In genomic region chr12:121626853-121627623, GRCh38 we compare ENCODE assay signal across 8 cellular contexts. TPM values are rescaled to one million over a fixed set of nuclear protein-coding genes. Genes with fewer than 3 reads are reported as not detected.
A peak's percentile ranks its signal among the peaks of the same experiment; 100 is the strongest.
DNase-seq lines count a peak whose midpoint lies in the region; ATAC-seq and TF ChIP-seq lines count a peak whose summit lies in the region.

No MANE protein-coding gene starts in this region.

- POLR2A ChIA-PET in AG04450 (lab: Yijun Ruan, JAX), result interaction anchor here (0.5 to 1.5 kb wide), 11 partner anchors 9 to 176 kb away, joined by 3 to 8 read pairs (median 4); no protein-coding TSS in a partner anchor

- CTCF ChIA-PET in AG04450 (lab: Charles Lee), result interaction anchor here (0.6 to 5.5 kb wide), 10 partner anchors 9 to 132 kb away, joined by 3 to 60 read pairs (median 6); partner anchors contain the start of gene MORN3

- ATAC-seq in GM18520 (IDR thresholded peaks at IDR 0.05; ENCODE audit: unreplicated experiment) (peak; percentile 17), HG03045 (IDR thresholded peaks at IDR 0.05; ENCODE audit: unreplicated experiment) (peak; percentile 34)

- H3K27ac ChIP-seq in AG04450 (ENCODE audit: low read depth, low read length) (peak overlapping the region; percentile 68), mucosa of rectum (ENCODE audit: low read depth in 2 of 2, low read length in 2 of 2) (peak overlapping the region; percentile 92 to 94)

- DNase-seq in AG04450 (ENCODE audit: low read depth, low spot score), result no peak
- DNase-seq in NCI-H748 treated with DMSO at 0.1 percent for 48 hours (lab: John Stamatoyannopoulos, UW), result peak; percentile 23
- peak; percentile 89 for DNase-seq in activated CD8-positive, alpha-beta memory T cell treated with anti-CD3 and anti-CD28 coated beads, Interleukin-2, amount 50 U/mL, for 4 hours
- peak; percentile 50 for DNase-seq in epidermal melanocyte (ENCODE audit: insufficient read length, low spot score)
- peak; percentile 79 to 82 for DNase-seq in stimulated activated CD8-positive, alpha-beta memory T cell treated with anti-CD3 and anti-CD28 coated beads, Interleukin-7, amount 100 ng/mL, for 1 hour (ENCODE audit: low read depth in 2 of 2)

- TF ChIP-seq CTCF in AG04450 (IDR thresholded peaks at IDR 0.05; ENCODE audit: low read depth, low read length), result peak; percentile 31

- H3K9me3 ChIP-seq in AG04450 (ENCODE audit: control insufficient read depth, insufficient read depth, low read length) (no peaks in the 10 kb centered on the region; the same call in 1 of the 2 replicates), mucosa of rectum (ENCODE audit: control insufficient read depth in 2 of 2, low read length in 2 of 2) (no peaks in the 10 kb centered on the region)

- H3K27me3 ChIP-seq in AG04450 (ENCODE audit: control insufficient read depth, insufficient read depth, low read length), result no peaks in the 10 kb centered on the region
- H3K27me3 ChIP-seq in mucosa of rectum (ENCODE audit: control insufficient read depth in 2 of 2, insufficient read depth in 2 of 2, low read length in 2 of 2), result no peaks in the 10 kb centered on the region

- H3K4me3 ChIP-seq in AG04450 (ENCODE audit: low read depth, low read length) (peak overlapping the region; percentile 70), mucosa of rectum (ENCODE audit: low read length in 2 of 2) (peak overlapping the region; percentile 83 to 89)

- peaks cover 18 to 22% of the 10 kb centered on the region in 2 donors for H3K4me1 ChIP-seq in mucosa of rectum (ENCODE audit: control insufficient read depth in 2 of 2, insufficient read depth in 2 of 2, low read length in 2 of 2)

- peak overlapping the region; percentile 73 to 87 for H3K9ac ChIP-seq in mucosa of rectum (ENCODE audit: low read depth in 1 of 2, low read length in 2 of 2)

- H3K36me3 ChIP-seq in mucosa of rectum (ENCODE audit: control insufficient read depth in 2 of 2, insufficient read depth in 2 of 2, low read length in 2 of 2), result no peaks in the 10 kb centered on the region

RNA-seq across cellular contexts. Expression of gene ORAI1, which starts 0.7 kb away (rescaled TPM):
- 13.6 and 19.0 TPM in 2 replicates for polyA plus RNA-seq in AG04450 (2011; rRNA removed)
- polyA minus RNA-seq in AG04450 (2011; rRNA and poly(A)+ RNA removed), result 6.6 and 10.8 TPM in 2 replicates

RNA-seq across cellular contexts. Expression of gene MORN3, which starts 42.4 kb away (rescaled TPM):
- 0.35 and 0.78 TPM in 2 replicates for polyA plus RNA-seq in AG04450 (2011; rRNA removed)
- polyA minus RNA-seq in AG04450 (2011; rRNA and poly(A)+ RNA removed), result 0.09 and 0.39 TPM in 2 replicates

RNA-seq across cellular contexts. Expression of gene KDM2B, which starts 46.2 kb away (rescaled TPM):
- polyA plus RNA-seq in AG04450 (2011; rRNA removed), result 12.9 and 17.3 TPM in 2 replicates
- 32.7 and 39.1 TPM in 2 replicates for polyA minus RNA-seq in AG04450 (2011; rRNA and poly(A)+ RNA removed)
